Comparison of ENCODE assay signal across 1 cellular context in genomic region chr9:76741524-76741923, GRCh38.
TF ChIP-seq lines count a peak whose summit lies in the region.

No MANE protein-coding gene starts in this region.

TF ChIP-seq in H1, 55 proteins besides CTCF, POLR2A, EP300 and RAD21:
- TF ChIP-seq HDAC6 (IDR thresholded peaks at IDR 0.05; ENCODE audit: low read depth, low read length) (no peak), CEBPB (IDR thresholded peaks at IDR 0.05; ENCODE audit: low read depth, low read length) (no peak), SRF (IDR thresholded peaks at IDR 0.05; ENCODE audit: low read depth, low read length) (no peak), ZNF274 (IDR thresholded peaks at IDR 0.05; ENCODE audit: borderline replicate concordance, extremely low read depth, low read length) (no peak), KDM1A (IDR thresholded peaks at IDR 0.05; ENCODE audit: borderline replicate concordance, low read length) (no peak), GTF2F1 (IDR thresholded peaks at IDR 0.05; ENCODE audit: borderline replicate concordance, low read depth, low read length) (no peak), JUN (IDR thresholded peaks at IDR 0.05; ENCODE audit: low read depth, low read length) (no peak), KDM5A (IDR thresholded peaks at IDR 0.05; ENCODE audit: low read length) (no peak), EZH2 (IDR thresholded peaks at IDR 0.05; ENCODE audit: low read depth, low read length, severe bottlenecking) (no peak), GABPA (IDR thresholded peaks at IDR 0.05; ENCODE audit: borderline replicate concordance, insufficient read depth, low read length) (no peak), USF2 (IDR thresholded peaks at IDR 0.05; ENCODE audit: low read length) (no peak), ATF2 (IDR thresholded peaks at IDR 0.05; ENCODE audit: low read length) (no peak), NANOG (IDR thresholded peaks at IDR 0.05; ENCODE audit: insufficient read depth, low read depth, low read length, poor library complexity, severe bottlenecking) (no peak), MAX (IDR thresholded peaks at IDR 0.05) (no peak), KDM4A (IDR thresholded peaks at IDR 0.05; ENCODE audit: low read depth, low read length, severe bottlenecking) (no peak), TBP (IDR thresholded peaks at IDR 0.05; ENCODE audit: low read depth, low read length) (no peak), EGR1 (IDR thresholded peaks at IDR 0.05; ENCODE audit: borderline replicate concordance, low read depth, low read length) (no peak)
